Comparison of ENCODE assay signal across 8 cellular contexts in genomic region chr4:85828295-85828910, GRCh38.
DNase-seq lines count a peak whose midpoint lies in the region; ATAC-seq and TF ChIP-seq lines count a peak whose summit lies in the region.
"Had no signal": no experiment of that assay in that cellular context is flagged by ENCODE, and none has a peak within 500 bp of the region (broad histone marks: within the 10 kb centered on the region; RNA-seq: fewer than 3 reads in every experiment).

No MANE protein-coding gene starts in this region.

- H3K27ac ChIP-seq in thyroid gland: peak overlapping the region; percentile 88 to 96 (median 91)
- H3K27ac ChIP-seq: neutrophil had no signal

- H3K4me3 Mint-ChIP-seq in endothelial cell (ENCODE audit: unreplicated experiment): no peak overlapping the region

- peaks cover 53% of the 10 kb centered on the region for H3K4me1 Mint-ChIP-seq in endothelial cell (ENCODE audit: unreplicated experiment)

- H3K27me3 ChIP-seq in thyroid gland: no peaks in the 10 kb centered on the region
- H3K27me3 ChIP-seq: neutrophil had no signal

- H3K9me3 Mint-ChIP-seq in endothelial cell (ENCODE audit: unreplicated experiment): no peaks in the 10 kb centered on the region

- no peaks in the 10 kb centered on the region for H3K9me3 ChIP-seq in thyroid gland
- H3K9me3 ChIP-seq: neutrophil had no signal

- intact Hi-C loops in thyroid gland (cut with DNase I): no loop called here

- H3K27ac Mint-ChIP-seq in endothelial cell (ENCODE audit: unreplicated experiment): no peak overlapping the region

- peaks cover 3% of the 10 kb centered on the region for H3K27me3 Mint-ChIP-seq in endothelial cell (ENCODE audit: unreplicated experiment)

- H3K36me3 ChIP-seq in thyroid gland: no peaks in the 10 kb centered on the region
- H3K36me3 ChIP-seq: neutrophil had no signal

- no peak for TF ChIP-seq CTCF in choroid plexus epithelial cell (conservative IDR thresholded peaks at IDR 0.05; ENCODE audit: low read depth, low read length)
- no peak for TF ChIP-seq CTCF in thyroid gland (IDR thresholded peaks at IDR 0.05)
- TF ChIP-seq CTCF in endothelial cell (IDR thresholded peaks at IDR 0.05; ENCODE audit: unreplicated experiment): no peak

- ATAC-seq in GM18517 (IDR thresholded peaks at IDR 0.05; ENCODE audit: unreplicated experiment): no peak

- H3K4me1 ChIP-seq in thyroid gland: peaks cover 36 to 55% of the 10 kb centered on the region in 2 donors

- 19 to 29% methylated on average over 7 of the region's 7 CpGs for WGBS in thyroid gland, 2 donors

- H3K36me3 Mint-ChIP-seq in endothelial cell (ENCODE audit: low read depth, unreplicated experiment): no peaks in the 10 kb centered on the region

- H3K4me3 ChIP-seq in choroid plexus epithelial cell (ENCODE audit: low read depth, low read length) (peak overlapping the region; percentile 39), thyroid gland (replicated peaks in 1 of 3) (peak overlapping the region in 2 of 3 donors; percentile 20 to 62)

- no peak for TF ChIP-seq POLR2A in thyroid gland (IDR thresholded peaks at IDR 0.05)

- DNase-seq in M059J (ENCODE audit: low read depth) (peak; percentile 53), choroid plexus epithelial cell (ENCODE audit: low read depth) (peak; percentile 68), left kidney (ENCODE audit: low read depth, low spot score) (peak; percentile 68), thyroid gland (no peak), NK-92 (lab: John Stamatoyannopoulos, UW; ENCODE audit: unreplicated experiment) (no peak), endothelial cell (ENCODE audit: low spot score) (no peak)

Comparison
In these comparisons a context has a peak if more than half of its experiments do, and no peak if none do; other contexts are left out.
1. DNase-seq: peak in M059J (single experiment), choroid plexus epithelial cell (single experiment) and left kidney (single experiment); none in thyroid gland (0 of 2), NK-92 (single experiment) and endothelial cell (single experiment).